Comparison of ENCODE assay signal across 23 cellular contexts in genomic region chr5:121851643-121852574, GRCh38. TPM values are rescaled to one million over a fixed set of nuclear protein-coding genes. Genes with fewer than 3 reads are reported as not detected.
A peak's percentile ranks its signal among the peaks of the same experiment; 100 is the strongest.
DNase-seq lines count a peak whose midpoint lies in the region; ATAC-seq, FAIRE-seq and TF ChIP-seq lines count a peak whose summit lies in the region.
"Had no signal": no experiment of that assay in that cellular context is flagged by ENCODE, and none has a peak within 500 bp of the region (broad histone marks: within the 10 kb centered on the region; RNA-seq: fewer than 3 reads in every experiment).

Gene FTMT, plus strand, starts transcription at chr5:121851882. Its CDS starts 82 bp downstream, at chr5:121851964.

- H2BK12ac ChIP-seq in trophoblast cell (ENCODE audit: low read length), result peak within 1 kb of the TSS; percentile 81

- H3K18ac ChIP-seq in trophoblast cell (ENCODE audit: low read length), result no peak within 1 kb of the TSS

- no peaks in the 10 kb centered on the region for H3K79me2 ChIP-seq in trophoblast cell (ENCODE audit: control insufficient read depth, insufficient read depth, low read length, poor library complexity)

- H3K4me1 ChIP-seq in kidney (ENCODE audit: control insufficient read depth in 1 of 2, insufficient read depth in 1 of 2, low read depth in 1 of 2, low read length in 2 of 2) (no peaks in the 10 kb centered on the region), trophoblast cell (ENCODE audit: control insufficient read depth in 1 of 2, insufficient read depth in 2 of 2, low read length in 2 of 2) (peaks cover 2 to 3% of the 10 kb centered on the region in 2 experiments), upper lobe of right lung (no peaks in the 10 kb centered on the region)

- ATAC-seq in stimulated activated naive CD8-positive, alpha-beta T cell treated with anti-CD3 and anti-CD28 coated beads, Interleukin-15, amount 100 ng/mL, for 72 hours, result peak; percentile 66
- ATAC-seq in stimulated activated naive CD8-positive, alpha-beta T cell treated with anti-CD3 and anti-CD28 coated beads, Interleukin-15, Interleukin-2, amounts not matched to agents 100 U/mL and 50 U/mL, for 24 hours, result no peak
- peak; percentile 31 for ATAC-seq in upper lobe of right lung
- ATAC-seq in activated CD8-positive, alpha-beta T cell treated with anti-CD3 and anti-CD28 coated beads, Interleukin-2, amount 10 ng/mL, durations not matched to agents 7 days and 5 days, result no peak

- TF ChIP-seq CTCF in kidney (IDR thresholded peaks at IDR 0.05; ENCODE audit: borderline replicate concordance, extremely low read depth, insufficient read depth), result no peak
- TF ChIP-seq CTCF in upper lobe of right lung (IDR thresholded peaks at IDR 0.05), result no peak

- H4K91ac ChIP-seq in trophoblast cell (ENCODE audit: low read depth, low read length), result no peak within 1 kb of the TSS

- no peak within 1 kb of the TSS for H3K4me2 ChIP-seq in trophoblast cell (ENCODE audit: low read length)

- no peak within 1 kb of the TSS for H3K9ac ChIP-seq in kidney (ENCODE audit: low read length in 2 of 2)
- H3K9ac ChIP-seq in trophoblast cell (ENCODE audit: low read length), result no peak within 1 kb of the TSS

- H3K36me3 ChIP-seq in kidney (ENCODE audit: control insufficient read depth in 1 of 2, insufficient read depth in 2 of 2, low read length in 2 of 2) (no peaks in the 10 kb centered on the region), trophoblast cell (ENCODE audit: control insufficient read depth in 1 of 2, insufficient read depth in 2 of 2, low read length in 2 of 2) (no peaks in the 10 kb centered on the region), upper lobe of right lung (no peaks in the 10 kb centered on the region)

- WGBS in trophoblast cell (ENCODE audit: extremely low coverage, insufficient coverage, insufficient read length), result no CpG with 5 or more reads among the region's 77 CpGs

- no peak within 1 kb of the TSS for H2AFZ ChIP-seq in trophoblast cell (ENCODE audit: insufficient read depth, low read length, poor library complexity)

- POLR2A ChIA-PET in activated CD8-positive, alpha-beta T cell treated with anti-CD3 and anti-CD28 coated beads, Interleukin-2, amount 10 ng/mL, durations not matched to agents 7 days and 5 days (lab: Charles Lee), result no interaction called here

- no peak within 1 kb of the TSS for H3K14ac ChIP-seq in trophoblast cell (ENCODE audit: low read length)

- H3K79me1 ChIP-seq in trophoblast cell (ENCODE audit: low read length), result no peaks in the 10 kb centered on the region

- no peak within 1 kb of the TSS for H3K4ac ChIP-seq in trophoblast cell (ENCODE audit: low read depth, low read length)

- H3K27me3 Mint-ChIP-seq in stimulated activated naive CD8-positive, alpha-beta T cell treated with anti-CD3 and anti-CD28 coated beads, Interleukin-15, amount 100 ng/mL, for 72 hours, result no peaks in the 10 kb centered on the region
- no peaks in the 10 kb centered on the region for H3K27me3 Mint-ChIP-seq in activated CD8-positive, alpha-beta T cell treated with anti-CD3 and anti-CD28 coated beads, Interleukin-2, amount 10 ng/mL, durations not matched to agents 7 days and 5 days (ENCODE audit: low read depth)
- H3K27me3 Mint-ChIP-seq: CD4-positive, alpha-beta memory T cell had no signal

- H3K4me3 ChIP-seq in kidney (ENCODE audit: low read length in 2 of 2), result no peak within 1 kb of the TSS
- H3K4me3 ChIP-seq in trophoblast cell (ENCODE audit: low read depth, low read length), result no peak within 1 kb of the TSS
- H3K4me3 ChIP-seq in upper lobe of right lung, result no peak within 1 kb of the TSS

- no peak for FAIRE-seq in kidney (lab: Jason Lieb, UNC)
- FAIRE-seq: GM12892, H54 had no signal

- no peaks in the 10 kb centered on the region for H3K36me3 Mint-ChIP-seq in activated CD8-positive, alpha-beta T cell treated with anti-CD3 and anti-CD28 coated beads, Interleukin-2, amount 10 ng/mL, durations not matched to agents 7 days and 5 days (ENCODE audit: low read depth)
- H3K36me3 Mint-ChIP-seq: CD4-positive, alpha-beta memory T cell had no signal

- H2AK5ac ChIP-seq in trophoblast cell (ENCODE audit: low read length), result peak within 1 kb of the TSS; percentile 14

- no peak within 1 kb of the TSS for H3K27ac Mint-ChIP-seq in stimulated activated naive CD8-positive, alpha-beta T cell treated with anti-CD3 and anti-CD28 coated beads, Interleukin-15, amount 100 ng/mL, for 72 hours
- no peak within 1 kb of the TSS for H3K27ac Mint-ChIP-seq in activated CD8-positive, alpha-beta T cell treated with anti-CD3 and anti-CD28 coated beads, Interleukin-2, amount 10 ng/mL, durations not matched to agents 7 days and 5 days
- H3K27ac Mint-ChIP-seq: CD4-positive, alpha-beta memory T cell had no signal

- CTCF ChIA-PET in activated CD8-positive, alpha-beta T cell treated with anti-CD3 and anti-CD28 coated beads, Interleukin-2, amount 10 ng/mL, durations not matched to agents 7 days and 5 days (lab: Charles Lee), result no interaction called here

- no peak within 1 kb of the TSS for H4K12ac ChIP-seq in trophoblast cell (ENCODE audit: low read depth, low read length)

- H2BK120ac ChIP-seq in trophoblast cell (ENCODE audit: insufficient read depth, low read length, poor library complexity), result no peak within 1 kb of the TSS

- no peak within 1 kb of the TSS for H3K4me3 Mint-ChIP-seq in stimulated activated naive CD8-positive, alpha-beta T cell treated with anti-CD3 and anti-CD28 coated beads, Interleukin-15, amount 100 ng/mL, for 72 hours
- H3K4me3 Mint-ChIP-seq in activated CD8-positive, alpha-beta T cell treated with anti-CD3 and anti-CD28 coated beads, Interleukin-2, amount 10 ng/mL, durations not matched to agents 7 days and 5 days, result no peak within 1 kb of the TSS
- H3K4me3 Mint-ChIP-seq: CD4-positive, alpha-beta memory T cell had no signal

- no peak for DNase-seq in stimulated activated naive CD8-positive, alpha-beta T cell treated with anti-CD3 and anti-CD28 coated beads, Interleukin-15, amount 100 ng/mL, for 72 hours
- DNase-seq in stimulated activated naive CD8-positive, alpha-beta T cell treated with anti-CD3 and anti-CD28 coated beads, Interleukin-15, Interleukin-2, amounts not matched to agents 100 U/mL and 50 U/mL, for 24 hours, result no peak
- DNase-seq in kidney, result peak; percentile 64
- no peak for DNase-seq in trophoblast cell
- peak; percentile 57 for DNase-seq in upper lobe of right lung
- DNase-seq in stimulated activated CD4-positive, alpha-beta T cell treated with anti-CD3 and anti-CD28 coated beads, Interleukin-1b, Interleukin-23, amount 100 ng/mL, for 48 hours, result no peak
- DNase-seq in activated CD8-positive, alpha-beta T cell treated with anti-CD3 and anti-CD28 coated beads, Interleukin-2, amount 10 ng/mL, durations not matched to agents 7 days and 5 days, result no peak
- no peak for DNase-seq in DMS153 (lab: John Stamatoyannopoulos, UW)
- DNase-seq: C1 segment of cervical spinal cord; Calu3; CD4-positive, alpha-beta memory T cell; COR-L47; DMS79 treated with DMSO at 0.1 percent for 48 hours; GF-D8; GOT3; HCEC 1CT had no signal

- H3K9me3 Mint-ChIP-seq in stimulated activated naive CD8-positive, alpha-beta T cell treated with anti-CD3 and anti-CD28 coated beads, Interleukin-15, amount 100 ng/mL, for 72 hours, result no peaks in the 10 kb centered on the region
- H3K9me3 Mint-ChIP-seq in activated CD8-positive, alpha-beta T cell treated with anti-CD3 and anti-CD28 coated beads, Interleukin-2, amount 10 ng/mL, durations not matched to agents 7 days and 5 days (ENCODE audit: insufficient read depth), result no peaks in the 10 kb centered on the region

- no peak within 1 kb of the TSS for H2BK5ac ChIP-seq in trophoblast cell (ENCODE audit: low read depth, low read length, poor library complexity)

- H3K27ac ChIP-seq in kidney (ENCODE audit: low read depth in 2 of 2, low read length in 2 of 2) (no peak within 1 kb of the TSS), trophoblast cell (ENCODE audit: low read depth, low read length) (no peak within 1 kb of the TSS), upper lobe of right lung (no peak within 1 kb of the TSS)

- intact Hi-C loops in kidney (cut with DNase I), result no loop called here
- intact Hi-C loops in upper lobe of right lung (cut with DNase I), result no loop called here

- no peak within 1 kb of the TSS for H4K8ac ChIP-seq in trophoblast cell (ENCODE audit: low read depth, low read length)

- no peaks in the 10 kb centered on the region for H3K4me1 Mint-ChIP-seq in stimulated activated naive CD8-positive, alpha-beta T cell treated with anti-CD3 and anti-CD28 coated beads, Interleukin-15, amount 100 ng/mL, for 72 hours
- H3K4me1 Mint-ChIP-seq in activated CD8-positive, alpha-beta T cell treated with anti-CD3 and anti-CD28 coated beads, Interleukin-2, amount 10 ng/mL, durations not matched to agents 7 days and 5 days (ENCODE audit: low read depth), result no peaks in the 10 kb centered on the region
- H3K4me1 Mint-ChIP-seq: CD4-positive, alpha-beta memory T cell had no signal

- H3K27me3 ChIP-seq in trophoblast cell (ENCODE audit: insufficient read depth, low read length) (no peaks in the 10 kb centered on the region), upper lobe of right lung (no peaks in the 10 kb centered on the region)

- peaks cover 0 to 3% of the 10 kb centered on the region in 2 donors for H3K9me3 ChIP-seq in kidney (ENCODE audit: control insufficient read depth in 1 of 2, low read length in 2 of 2)
- H3K9me3 ChIP-seq in trophoblast cell (ENCODE audit: insufficient read depth, low read depth, low read length), result no peaks in the 10 kb centered on the region
- peaks cover 5% of the 10 kb centered on the region for H3K9me3 ChIP-seq in upper lobe of right lung

- H3K23ac ChIP-seq in trophoblast cell (ENCODE audit: low read length), result no peak within 1 kb of the TSS

RNA-seq across cellular contexts. Expression of gene FTMT, which starts in this region (rescaled TPM):
- not detected for total RNA-seq in kidney
- not detected for polyA plus RNA-seq in kidney (ENCODE audit: insufficient read depth, low read depth, low replicate concordance)
- not detected in 2 replicates for polyA plus RNA-seq in trophoblast cell (2013)
- total RNA-seq in upper lobe of right lung, result not detected
- total RNA-seq in activated CD8-positive, alpha-beta T cell treated with anti-CD3 and anti-CD28 coated beads, Interleukin-2, amount 10 ng/mL, durations not matched to agents 7 days and 5 days, result not detected
- total RNA-seq: A172; A673; Calu3; CD4-positive, alpha-beta memory T cell; Daoy; G401 had no signal
- polyA plus RNA-seq: BJ; CD4-positive, alpha-beta memory T cell had no signal

Comparison
In these comparisons a context has a peak if more than half of its experiments do, and no peak if none do; other contexts are left out.
1. Peak in DNase-seq in kidney; RNA of the gene not detected or under 1 TPM.
2. Peak in DNase-seq and ATAC-seq in upper lobe of right lung; RNA of the gene not detected or under 1 TPM.